Comparison of ENCODE assay signal across 9 cellular contexts in genomic region chr20:49179368-49180277, GRCh38. TPM values are rescaled to one million over a fixed set of nuclear protein-coding genes. Genes with fewer than 3 reads are reported as not detected.
DNase-seq lines count a peak whose midpoint lies in the region; ATAC-seq lines count a peak whose summit lies in the region.
"Had no signal": no experiment of that assay in that cellular context is flagged by ENCODE, and none has a peak within 500 bp of the region (broad histone marks: within the 10 kb centered on the region; RNA-seq: fewer than 3 reads in every experiment).

No MANE protein-coding gene starts in this region.

- H3K27ac ChIP-seq in temporal lobe (ENCODE audit: low read depth, low read length) (peak overlapping the region; percentile 71), SJCRH30 (no peak overlapping the region)

- no peaks in the 10 kb centered on the region for H3K27me3 Mint-ChIP-seq in activated naive CD4-positive, alpha-beta T cell treated with anti-CD3 and anti-CD28 coated beads, Interleukin-2, amount 50 U/mL, for 24 hours
- H3K27me3 Mint-ChIP-seq in immature natural killer cell (ENCODE audit: low read depth in 3 of 3): peaks cover 0 to 4% (median 2%) of the 10 kb centered on the region in 3 donors

- no peaks in the 10 kb centered on the region for H3K27me3 ChIP-seq in SJCRH30

- ATAC-seq in HG03095 (IDR thresholded peaks at IDR 0.05; ENCODE audit: unreplicated experiment): no peak

- H3K36me3 Mint-ChIP-seq in activated naive CD4-positive, alpha-beta T cell treated with anti-CD3 and anti-CD28 coated beads, Interleukin-2, amount 50 U/mL, for 24 hours: peaks cover 4% of the 10 kb centered on the region
- H3K36me3 Mint-ChIP-seq in immature natural killer cell: peaks cover 0 to 3% (median 0%) of the 10 kb centered on the region in 3 donors

- no peak for DNase-seq in activated naive CD4-positive, alpha-beta T cell treated with anti-CD3 and anti-CD28 coated beads, Interleukin-2, amount 50 U/mL, for 16 hours
- peak; percentile 11 for DNase-seq in M059J (ENCODE audit: low read depth)
- DNase-seq in immature natural killer cell: no peak
- no peak for DNase-seq in stimulated activated CD4-positive, alpha-beta T cell treated with anti-CD3 and anti-CD28 coated beads, Interleukin-12 subunit alpha, Interleukin-12 subunit beta, amount 100 ng/mL, for 4 hours
- DNase-seq in SJCRH30: no peak
- DNase-seq: NCI-H1694 treated with DMSO at 0.1 percent for 48 hours had no signal

- no peaks in the 10 kb centered on the region for H3K9me3 Mint-ChIP-seq in activated naive CD4-positive, alpha-beta T cell treated with anti-CD3 and anti-CD28 coated beads, Interleukin-2, amount 50 U/mL, for 24 hours
- H3K9me3 Mint-ChIP-seq in immature natural killer cell: no peaks in the 10 kb centered on the region

- no peaks in the 10 kb centered on the region for H3K4me1 ChIP-seq in SJCRH30

- H3K4me3 Mint-ChIP-seq in activated naive CD4-positive, alpha-beta T cell treated with anti-CD3 and anti-CD28 coated beads, Interleukin-2, amount 50 U/mL, for 24 hours: peak overlapping the region; percentile 60
- no peak overlapping the region for H3K4me3 Mint-ChIP-seq in immature natural killer cell

- peaks cover 20% of the 10 kb centered on the region for H3K36me3 ChIP-seq in SJCRH30

- peaks cover 67% of the 10 kb centered on the region for H3K4me1 Mint-ChIP-seq in activated naive CD4-positive, alpha-beta T cell treated with anti-CD3 and anti-CD28 coated beads, Interleukin-2, amount 50 U/mL, for 24 hours
- H3K4me1 Mint-ChIP-seq in immature natural killer cell: peaks cover 47 to 65% of the 10 kb centered on the region in 2 donors

- H3K27ac Mint-ChIP-seq in activated naive CD4-positive, alpha-beta T cell treated with anti-CD3 and anti-CD28 coated beads, Interleukin-2, amount 50 U/mL, for 24 hours: peak overlapping the region; percentile 93
- peak overlapping the region; percentile 20 to 74 (median 36) for H3K27ac Mint-ChIP-seq in immature natural killer cell

- no peaks in the 10 kb centered on the region for H3K9me3 ChIP-seq in SJCRH30 (replicated peaks)

- H3K4me3 ChIP-seq in SJCRH30: no peak overlapping the region

RNA-seq across cellular contexts. Expression of gene STAU1, which starts 8.5 kb away (rescaled TPM):
- 81.4 and 125 TPM in 2 replicates for total RNA-seq in M059J (2014; rRNA removed; shearing (Covaris generic))
- polyA plus RNA-seq in immature natural killer cell: 10 to 100 TPM; 18.0 to 43.3 (median 18.2) TPM
- total RNA-seq in temporal lobe: 51.9 TPM
- 133 and 135 TPM in 2 replicates for total RNA-seq in SJCRH30 (2014; rRNA removed; shearing (Covaris generic))

RNA-seq across cellular contexts. Expression of gene DDX27, which starts 39.6 kb away (rescaled TPM):
- total RNA-seq in M059J (2014; rRNA removed; shearing (Covaris generic)): 44.2 and 65.4 TPM in 2 replicates
- polyA plus RNA-seq in immature natural killer cell: 10 to 100 TPM; 14.3 to 41.9 (median 18.7) TPM
- total RNA-seq in temporal lobe: 15.7 TPM
- 103 and 114 TPM in 2 replicates for total RNA-seq in SJCRH30 (2014; rRNA removed; shearing (Covaris generic))
